24 cellular contexts compared by ENCODE assay signal in genomic region chr12:121883315-121883660, GRCh38. TPM values are rescaled to one million over a fixed set of nuclear protein-coding genes. Genes with fewer than 3 reads are reported as not detected.
DNase-seq lines count a peak whose midpoint lies in the region; ATAC-seq, FAIRE-seq and TF ChIP-seq lines count a peak whose summit lies in the region.
"Had no signal": no experiment of that assay in that cellular context is flagged by ENCODE, and none has a peak within 500 bp of the region (broad histone marks: within the 10 kb centered on the region; RNA-seq: fewer than 3 reads in every experiment).

No MANE protein-coding gene starts in this region.

- TF ChIP-seq EP300 in H1 (IDR thresholded peaks at IDR 0.05; ENCODE audit: borderline replicate concordance in 1 of 2, low read depth in 2 of 2, low read length in 2 of 2): no peak

- H4K8ac ChIP-seq in H9 (replicated peaks; ENCODE audit: insufficient read length, low read depth, low read length) (no peak overlapping the region), H1 (ENCODE audit: extremely low read depth, insufficient read depth, low read length) (no peak overlapping the region)

- H3K4me1 ChIP-seq in H9 (ENCODE audit: insufficient read depth, low read length): no peaks in the 10 kb centered on the region
- peaks cover 0 to 5% (median 0%) of the 10 kb centered on the region in 4 experiments; a peak in 3 of 7 replicates for H3K4me1 ChIP-seq in H1 (replicated peaks in 1 of 4; ENCODE audit: control insufficient read depth in 3 of 4, insufficient read depth in 4 of 4, low read length in 3 of 4)
- H3K4me1 ChIP-seq: colonic mucosa had no signal

- H2BK120ac ChIP-seq in H9 (ENCODE audit: low read depth, low read length, poor library complexity, severe bottlenecking) (no peak overlapping the region), H1 (replicated peaks; ENCODE audit: low read depth, low read length) (no peak overlapping the region)

- peaks cover 8 to 11% of the 10 kb centered on the region in 2 experiments for H3K4me1 Mint-ChIP-seq in H9
- peaks cover 37% of the 10 kb centered on the region for H3K4me1 Mint-ChIP-seq in nephron progenitor cell

- H2BK12ac ChIP-seq in H9 (ENCODE audit: insufficient read length, low read depth, low read length): no peak overlapping the region
- H2BK12ac ChIP-seq in H1 (ENCODE audit: low read depth, low read length): no peak overlapping the region

- H3K9ac ChIP-seq in H9 (ENCODE audit: extremely low read depth, insufficient read length, low read length): no peak overlapping the region
- no peak overlapping the region for H3K9ac ChIP-seq in H1 (replicated peaks in 1 of 4; ENCODE audit: extremely low read depth in 1 of 4, low read depth in 3 of 4, low read length in 3 of 4)

- no peak overlapping the region for H3K4me3 ChIP-seq in H1 (ENCODE audit: extremely low read depth in 1 of 4, insufficient read depth in 2 of 4, low read depth in 3 of 4, low read length in 4 of 4)
- H3K4me3 ChIP-seq: adrenal gland, colonic mucosa had no signal

- H4K91ac ChIP-seq in H9 (ENCODE audit: insufficient read length, low read depth, low read length) (no peak overlapping the region), H1 (replicated peaks; ENCODE audit: insufficient read length, low read length) (no peak overlapping the region)

- H3K79me1 ChIP-seq in H9 (ENCODE audit: insufficient read depth, low read depth, low read length, poor library complexity, severe bottlenecking) (no peaks in the 10 kb centered on the region), H1 (ENCODE audit: low read depth, low read length) (no peaks in the 10 kb centered on the region)

- no peak for TF ChIP-seq CTCF in H9 (conservative IDR thresholded peaks at IDR 0.05)
- TF ChIP-seq CTCF in H1 (IDR thresholded peaks at IDR 0.05; ENCODE audit: control extremely low read depth in 1 of 3, insufficient read depth in 1 of 3, low read depth in 1 of 3, low read length in 3 of 3): no peak
- TF ChIP-seq CTCF in nephron progenitor cell (IDR thresholded peaks at IDR 0.05): no peak

- H3K18ac ChIP-seq in H9 (ENCODE audit: insufficient read length, low read depth, low read length) (no peak overlapping the region), H1 (ENCODE audit: extremely low read depth, low read length) (no peak overlapping the region)

- no CpG with 5 or more reads among the region's 4 CpGs for WGBS in H9 (ENCODE audit: extremely low coverage, insufficient read length, low lambda C conversion rate)
- 62% methylated on average over 4 of the region's 4 CpGs; no CpG with 5 or more reads in 1 of the 2 experiments for WGBS in H1 (ENCODE audit: extremely low coverage in 1 of 2, insufficient coverage in 1 of 2, insufficient read length in 1 of 2, insufficient replicate concordance in 2 of 2, low coverage in 1 of 2, low lambda C conversion rate in 2 of 2, missing lambda C conversion rate in 1 of 2), 2 experiments

- H3K27ac ChIP-seq in H9 (ENCODE audit: insufficient read length, low read depth, low read length): no peak overlapping the region
- H3K27ac ChIP-seq in H1 (ENCODE audit: low read depth, low read length): no peak overlapping the region
- H3K27ac ChIP-seq: adrenal gland, colonic mucosa had no signal

- H3K4me2 ChIP-seq in H9 (ENCODE audit: insufficient read depth, insufficient read length, low read length): no peak overlapping the region
- no peak overlapping the region; a peak in 1 of 4 replicates for H3K4me2 ChIP-seq in H1 (ENCODE audit: insufficient read depth in 1 of 2, low read depth in 2 of 2, low read length in 2 of 2)

- H3K27me3 Mint-ChIP-seq in H9 (ENCODE audit: low read depth) (peaks cover 21% of the 10 kb centered on the region), nephron progenitor cell (ENCODE audit: low read depth, poor library complexity) (peaks cover 2% of the 10 kb centered on the region)
- H3K27me3 Mint-ChIP-seq: type B pancreatic cell had no signal

- H3K14ac ChIP-seq in H9 (ENCODE audit: insufficient read depth, low read length) (no peak overlapping the region), H1 (ENCODE audit: insufficient read length) (no peak overlapping the region)

- H4K20me1 ChIP-seq in H9 (ENCODE audit: control insufficient read depth, insufficient read depth, insufficient read length) (no peaks in the 10 kb centered on the region), H1 (replicated peaks in 1 of 2; ENCODE audit: control insufficient read depth in 1 of 2, insufficient read depth in 2 of 2, low read length in 2 of 2) (no peaks in the 10 kb centered on the region)

- ATAC-seq in GM18868 (IDR thresholded peaks at IDR 0.05; ENCODE audit: unreplicated experiment): no peak
- ATAC-seq: natural killer cell had no signal

- H3K9me3 Mint-ChIP-seq in H9 (no peaks in the 10 kb centered on the region), nephron progenitor cell (no peaks in the 10 kb centered on the region)
- H3K9me3 Mint-ChIP-seq: activated CD4-positive, alpha-beta memory T cell treated with anti-CD3 and anti-CD28 coated beads, Interleukin-2, amount 10 ng/mL, durations not matched to agents 7 days and 5 days; natural killer cell; type B pancreatic cell had no signal

- H3K56ac ChIP-seq in H9 (ENCODE audit: insufficient read length, low read depth, low read length) (no peak overlapping the region), H1 (replicated peaks; ENCODE audit: insufficient read length, low read depth, low read length) (no peak overlapping the region)

- H2AK5ac ChIP-seq in H9 (ENCODE audit: insufficient read length, low read length) (no peak overlapping the region), H1 (ENCODE audit: low read depth, low read length) (no peak overlapping the region)

- no peak overlapping the region for H2BK5ac ChIP-seq in H9 (ENCODE audit: insufficient read length, low read length)
- no peak overlapping the region for H2BK5ac ChIP-seq in H1 (ENCODE audit: low read depth, low read length)

- no peak overlapping the region for H2AFZ ChIP-seq in H9 (ENCODE audit: low read length)
- peak overlapping the region; percentile 37 for H2AFZ ChIP-seq in H1 (ENCODE audit: low read length)

- FAIRE-seq in H1 (lab: Jason Lieb, UNC): no peak
- FAIRE-seq: endometrium had no signal

- POLR2A ChIA-PET in H1 (lab: Charles Lee; ENCODE audit: partially characterized antibody): interaction anchor here (0.6 to 1.7 kb wide), 5 partner anchors 14 to 87 kb away, joined by 3 to 5 read pairs (median 4); partner anchors contain the start of gene HPD

- TF ChIP-seq RAD21 in H1 (IDR thresholded peaks at IDR 0.05 in 1 of 2, conservative IDR thresholded peaks at IDR 0.05 in 1 of 2; ENCODE audit: low read depth in 2 of 2, low read length in 2 of 2): no peak

- no peaks in the 10 kb centered on the region for H3K23me2 ChIP-seq in H9 (ENCODE audit: insufficient read length, low read depth, low read length, poor library complexity, severe bottlenecking)
- H3K23me2 ChIP-seq in H1 (ENCODE audit: low read depth, low read length): no peaks in the 10 kb centered on the region; the same call in 1 of the 2 replicates

- H2BK15ac ChIP-seq in H9 (ENCODE audit: low read depth, low read length) (no peak overlapping the region), H1 (ENCODE audit: low read length) (no peak overlapping the region)

- no peak overlapping the region for H2BK20ac ChIP-seq in H9 (ENCODE audit: low read depth, low read length, poor library complexity, severe bottlenecking)
- no peak overlapping the region for H2BK20ac ChIP-seq in H1 (ENCODE audit: low read length)

- H3K27me3 ChIP-seq in H9 (ENCODE audit: insufficient read depth, low read length) (no peaks in the 10 kb centered on the region), H1 (replicated peaks in 1 of 4; ENCODE audit: control insufficient read depth in 3 of 4, extremely low read depth in 1 of 4, insufficient read depth in 3 of 4, low read length in 3 of 4) (no peaks in the 10 kb centered on the region)
- H3K27me3 ChIP-seq: adrenal gland, colonic mucosa had no signal

- H3K23ac ChIP-seq in H9 (ENCODE audit: insufficient read length, low read depth, low read length) (no peak overlapping the region), H1 (ENCODE audit: insufficient read length) (no peak overlapping the region)

- H4K5ac ChIP-seq in H9 (ENCODE audit: insufficient read length, low read depth, low read length): no peak overlapping the region
- H4K5ac ChIP-seq in H1 (ENCODE audit: insufficient read length, low read depth, low read length): no peak overlapping the region

- H3K36me3 ChIP-seq in H1 (ENCODE audit: control insufficient read depth in 2 of 4, insufficient read depth in 4 of 4, low read length in 3 of 4): no peaks in the 10 kb centered on the region
- H3K36me3 ChIP-seq: adrenal gland, colonic mucosa had no signal

- no peaks in the 10 kb centered on the region for H3K9me3 ChIP-seq in H9 (ENCODE audit: control insufficient read depth, low read depth, low read length)
- H3K9me3 ChIP-seq in H1 (ENCODE audit: insufficient read depth in 2 of 2, low read depth in 1 of 2, low read length in 1 of 2): no peaks in the 10 kb centered on the region
- H3K9me3 ChIP-seq: adrenal gland, colonic mucosa had no signal

- H3K79me2 ChIP-seq in H9 (ENCODE audit: insufficient read depth, low read length): no peaks in the 10 kb centered on the region
- H3K79me2 ChIP-seq in H1 (ENCODE audit: control insufficient read depth in 1 of 2, insufficient read depth in 2 of 2, low read length in 2 of 2): no peaks in the 10 kb centered on the region

- H3K4ac ChIP-seq in H9 (ENCODE audit: low read depth, low read length): no peak overlapping the region
- H3K4ac ChIP-seq in H1 (replicated peaks; ENCODE audit: insufficient read length, low read depth, low read length): no peak overlapping the region

- H3K4me3 Mint-ChIP-seq in H9: 0 out of 5 replicates have a peak overlapping the region, but pooled peaks of 1 of the 2 experiments have one; percentile 22
- peak overlapping the region; percentile 39 for H3K4me3 Mint-ChIP-seq in nephron progenitor cell
- H3K4me3 Mint-ChIP-seq: activated CD4-positive, alpha-beta memory T cell treated with anti-CD3 and anti-CD28 coated beads, Interleukin-2, amount 10 ng/mL, durations not matched to agents 7 days and 5 days; natural killer cell; type B pancreatic cell had no signal

- CTCF ChIA-PET in H1 (lab: Charles Lee; ENCODE audit: partially characterized antibody): interaction anchor here (0.6 to 1.3 kb wide), 8 partner anchors 11 to 89 kb away, joined by 3 to 6 read pairs (median 4); partner anchors contain the start of gene HPD

- no peak overlapping the region for H3T11ph ChIP-seq in H9 (ENCODE audit: low read length)

- DNase-seq in H9 (peak; percentile 62), NCI-H2107 (lab: John Stamatoyannopoulos, UW) (peak; percentile 9), H1 (ENCODE audit: low read depth in 1 of 2, low spot score in 2 of 2) (no peak), nephron progenitor cell (no peak), KG1 (lab: John Stamatoyannopoulos, UW) (no peak), SW 1271 (lab: John Stamatoyannopoulos, UW) (no peak), occipital lobe (lab: John Stamatoyannopoulos, UW) (no peak)
- DNase-seq: activated CD4-positive, alpha-beta memory T cell treated with anti-CD3 and anti-CD28 coated beads, Interleukin-2, amount 10 ng/mL, durations not matched to agents 7 days and 5 days; activated CD4-positive, CD25-positive, alpha-beta regulatory T cell; activated gamma-delta T cell treated with Interleukin-2 at 50 U/mL for 16 hours; adrenal gland; colonic mucosa; Kasumi-1; kidney glomerular epithelial cell; natural killer cell; NCI-H1092; NCI-H2081; NCI-H774 had no signal

- 0 out of 7 replicates have a peak overlapping the region, but pooled peaks of 1 of the 3 experiments have one; percentile 12 for H3K27ac Mint-ChIP-seq in H9
- H3K27ac Mint-ChIP-seq in nephron progenitor cell: peak overlapping the region; percentile 39
- H3K27ac Mint-ChIP-seq: activated CD4-positive, alpha-beta memory T cell treated with anti-CD3 and anti-CD28 coated beads, Interleukin-2, amount 10 ng/mL, durations not matched to agents 7 days and 5 days; natural killer cell; progenitor cell of endocrine pancreas; type B pancreatic cell had no signal

- H3K36me3 Mint-ChIP-seq in H9 (ENCODE audit: insufficient read depth in 1 of 3, low read depth in 3 of 3) (no peaks in the 10 kb centered on the region; a peak in 1 of 7 replicates), nephron progenitor cell (ENCODE audit: low read depth) (no peaks in the 10 kb centered on the region)
- H3K36me3 Mint-ChIP-seq: natural killer cell, type B pancreatic cell had no signal

- TF ChIP-seq POLR2A in H1 (IDR thresholded peaks at IDR 0.05; ENCODE audit: control extremely low read depth in 1 of 2, low read depth in 2 of 2, low read length in 2 of 2): no peak

RNA-seq across cellular contexts. Expression of gene PSMD9, which starts 5.3 kb away (rescaled TPM):
- total RNA-seq in H9 (2021): 39.9 and 41.2 TPM in 2 replicates
- total RNA-seq in H1 (2021; fragmentation: NEBNext Ultra II Directional; extraction: Animal tissue kit (Norgen Biotek cat#: 25700)): 28.8 and 33.1 TPM in 2 replicates
- 36.1 and 38.5 TPM in 2 replicates for polyA plus RNA-seq in H1 (2011; rRNA removed)
- polyA plus RNA-seq in H1 (2011; cell fraction: cytosol; rRNA removed): 91.7 TPM
- polyA plus RNA-seq in H1 (2011; cell fraction: nucleus; rRNA removed): 40.6 TPM
- polyA plus RNA-seq in H1 (2012, experiment 1 of 2): 27.5 to 49.3 TPM (median 44.6 TPM) in 4 replicates
- 19.3 TPM for polyA plus RNA-seq in H1 (2012, experiment 2 of 2)
- 17.6 TPM for polyA plus RNA-seq in H1 (2013, experiment 1 of 2)
- polyA plus RNA-seq in H1 (2013, experiment 2 of 2): 18.2 TPM
- 22.3 and 22.4 TPM in 2 replicates for polyA minus RNA-seq in H1 (2011; rRNA and poly(A)+ RNA removed)
- 34.8 TPM for polyA minus RNA-seq in H1 (2011; cell fraction: cytosol; rRNA and poly(A)+ RNA removed)
- polyA minus RNA-seq in H1 (2011; cell fraction: nucleus; rRNA and poly(A)+ RNA removed): 19.6 TPM
- total RNA-seq in occipital lobe: 19.8 TPM

RNA-seq across cellular contexts. Expression of gene HPD, which starts 24.6 kb away (rescaled TPM):
- total RNA-seq in H9 (2021): 0.22 TPM in 1 of 2 replicates, not detected in the other
- total RNA-seq in H1 (2021; fragmentation: NEBNext Ultra II Directional; extraction: Animal tissue kit (Norgen Biotek cat#: 25700)): 0.38 and 0.56 TPM in 2 replicates
- polyA plus RNA-seq in H1 (2011; rRNA removed): 0.28 and 0.48 TPM in 2 replicates
- 0.47 TPM for polyA plus RNA-seq in H1 (2011; cell fraction: cytosol; rRNA removed)
- 0.20 TPM for polyA plus RNA-seq in H1 (2011; cell fraction: nucleus; rRNA removed)
- 0.29 to 1.0 TPM (median 0.42 TPM) in 4 replicates for polyA plus RNA-seq in H1 (2012, experiment 1 of 2)
- polyA plus RNA-seq in H1 (2012, experiment 2 of 2): 0.56 TPM
- polyA plus RNA-seq in H1 (2013, experiment 1 of 2): 0.55 TPM
- polyA plus RNA-seq in H1 (2013, experiment 2 of 2): 0.42 TPM
- polyA minus RNA-seq in H1 (2011; rRNA and poly(A)+ RNA removed): 0.09 and 0.24 TPM in 2 replicates
- polyA minus RNA-seq in H1 (2011; cell fraction: cytosol; rRNA and poly(A)+ RNA removed): not detected
- polyA minus RNA-seq in H1 (2011; cell fraction: nucleus; rRNA and poly(A)+ RNA removed): not detected
- not detected for total RNA-seq in occipital lobe
- total RNA-seq: activated CD4-positive, alpha-beta memory T cell treated with anti-CD3 and anti-CD28 coated beads, Interleukin-2, amount 10 ng/mL, durations not matched to agents 7 days and 5 days; glomerular endothelial cell; H4; natural killer cell; progenitor cell of endocrine pancreas had no signal

RNA-seq across cellular contexts. Expression of gene CFAP251, which starts 35.1 kb away (rescaled TPM):
- total RNA-seq in H9 (2021) (0.81 and 0.97 TPM in 2 replicates), occipital lobe (9.5 TPM)
- 2.9 and 3.3 TPM in 2 replicates for total RNA-seq in H1 (2021; fragmentation: NEBNext Ultra II Directional; extraction: Animal tissue kit (Norgen Biotek cat#: 25700))
- 1.8 and 1.9 TPM in 2 replicates for polyA plus RNA-seq in H1 (2011; rRNA removed)
- polyA plus RNA-seq in H1 (2011; cell fraction: cytosol; rRNA removed): 2.1 TPM
- 4.9 TPM for polyA plus RNA-seq in H1 (2011; cell fraction: nucleus; rRNA removed)
- polyA plus RNA-seq in H1 (2012, experiment 1 of 2): 1.3 to 3.1 TPM (median 2.2 TPM) in 4 replicates
- polyA plus RNA-seq in H1 (2012, experiment 2 of 2): 0.89 TPM
- polyA plus RNA-seq in H1 (2013, experiment 1 of 2): 2.7 TPM
- polyA plus RNA-seq in H1 (2013, experiment 2 of 2): 2.4 TPM
- 5.0 and 5.4 TPM in 2 replicates for polyA minus RNA-seq in H1 (2011; rRNA and poly(A)+ RNA removed)
- 1.3 TPM for polyA minus RNA-seq in H1 (2011; cell fraction: cytosol; rRNA and poly(A)+ RNA removed)
- 3.1 TPM for polyA minus RNA-seq in H1 (2011; cell fraction: nucleus; rRNA and poly(A)+ RNA removed)

Comparison
In these comparisons a context has a peak if more than half of its experiments do, and no peak if none do; other contexts are left out.
1. DNase-seq: peak in H9 (single experiment) and NCI-H2107 (single experiment); none in H1 (0 of 2), nephron progenitor cell (single experiment), KG1 (single experiment), SW 1271 (0 of 2) and occipital lobe (single experiment).